In the genomic region with DNA sequence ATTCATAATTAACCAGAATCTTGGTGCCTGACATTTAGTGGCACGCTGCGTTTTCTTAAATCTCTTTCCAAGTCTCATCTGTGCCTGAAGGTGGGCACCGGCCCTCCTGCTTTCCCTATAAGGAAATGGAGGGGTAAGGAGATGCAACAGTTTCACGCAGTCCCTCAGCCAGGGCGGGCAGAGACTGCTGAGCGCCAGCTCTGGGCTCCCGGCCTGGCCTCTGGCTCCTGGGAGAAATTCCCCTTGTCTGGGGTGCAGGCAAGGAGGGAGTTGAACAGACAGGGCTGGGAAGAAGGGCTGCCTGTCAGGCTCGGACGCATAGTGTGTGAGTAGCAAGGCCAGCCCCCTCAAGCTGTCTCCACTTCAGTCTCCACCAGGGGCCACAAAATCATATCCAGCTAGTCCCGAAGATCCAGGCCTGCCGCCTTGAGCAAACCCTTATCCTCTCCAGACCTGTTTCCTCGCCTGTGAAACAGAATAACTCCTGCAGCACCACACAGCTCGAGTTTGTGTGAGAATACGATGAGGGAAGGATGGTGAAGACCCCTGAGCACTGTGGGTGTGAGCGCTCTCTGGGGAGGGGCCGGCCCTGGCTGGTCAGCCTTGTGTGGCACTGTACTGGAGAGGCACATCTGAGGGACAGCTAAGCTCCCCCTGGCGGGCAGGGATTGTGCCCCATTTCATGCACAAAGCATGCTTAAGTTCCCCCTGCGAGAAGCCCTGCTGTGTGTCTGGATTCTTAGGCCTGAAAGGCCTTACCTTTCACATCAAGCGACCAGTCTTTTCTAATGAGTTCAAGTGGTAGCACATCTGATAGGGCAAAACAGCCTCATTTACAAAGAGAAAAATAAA, we compare ENCODE assay signal across 9 cellular contexts. TPM values are rescaled to one million over a fixed set of nuclear protein-coding genes. Genes with fewer than 3 reads are reported as not detected.
DNase-seq lines count a peak whose midpoint lies in the region; ATAC-seq and TF ChIP-seq lines count a peak whose summit lies in the region.
"Had no signal": no experiment of that assay in that cellular context is flagged by ENCODE, and none has a peak within 500 bp of the region (broad histone marks: within the 10 kb centered on the region; RNA-seq: fewer than 3 reads in every experiment).

No MANE protein-coding gene starts in this region.

- H3K79me2 ChIP-seq in osteoblast (ENCODE audit: insufficient read depth, low read length), result no peaks in the 10 kb centered on the region

- TF ChIP-seq CTCF in GM12873 (IDR thresholded peaks at IDR 0.05; ENCODE audit: insufficient read depth, low read depth, low read length, missing control alignments), result peak; percentile 66
- peak; percentile 67 for TF ChIP-seq CTCF in chondrocyte (IDR thresholded peaks at IDR 0.05)
- TF ChIP-seq CTCF in osteoblast (IDR thresholded peaks at IDR 0.05; ENCODE audit: extremely low read depth, low read depth, low read length), result peak; percentile 43

- H3K9me3 Mint-ChIP-seq in chondrocyte (ENCODE audit: low read depth), result no peaks in the 10 kb centered on the region
- H3K9me3 Mint-ChIP-seq in naive thymus-derived CD4-positive, alpha-beta T cell, result no peaks in the 10 kb centered on the region

- H3K27ac ChIP-seq in osteoblast (ENCODE audit: low read depth, low read length), result no peak overlapping the region
- no peak overlapping the region for H3K27ac ChIP-seq in naive thymus-derived CD4-positive, alpha-beta T cell (ENCODE audit: low read depth, low read length)

- H3K27me3 Mint-ChIP-seq in chondrocyte (ENCODE audit: low read depth), result no peaks in the 10 kb centered on the region
- H3K27me3 Mint-ChIP-seq in naive thymus-derived CD4-positive, alpha-beta T cell, result no peaks in the 10 kb centered on the region

- H3K4me1 Mint-ChIP-seq in chondrocyte (ENCODE audit: low read depth), result peaks cover 4% of the 10 kb centered on the region
- no peaks in the 10 kb centered on the region for H3K4me1 Mint-ChIP-seq in naive thymus-derived CD4-positive, alpha-beta T cell

- DNase-seq in NCI-H1694 (lab: John Stamatoyannopoulos, UW) (peak; percentile 23), chondrocyte (ENCODE audit: low spot score) (no peak), osteoblast (ENCODE audit: insufficient read length, low spot score, missing footprints) (peak; percentile 84), NCI-H1417 treated with DMSO at 0.1 percent for 48 hours (lab: John Stamatoyannopoulos, UW) (no peak), SKM-1 (lab: John Stamatoyannopoulos, UW; ENCODE audit: unreplicated experiment) (no peak)
- no peak for DNase-seq in naive thymus-derived CD4-positive, alpha-beta T cell
- DNase-seq: posterior cingulate gyrus had no signal

- no peaks in the 10 kb centered on the region for H3K27me3 ChIP-seq in osteoblast (ENCODE audit: insufficient read depth, low read length)
- H3K27me3 ChIP-seq in naive thymus-derived CD4-positive, alpha-beta T cell (ENCODE audit: control insufficient read depth in 2 of 2, insufficient read depth in 2 of 2, low read length in 2 of 2), result no peaks in the 10 kb centered on the region

- H2AFZ ChIP-seq in osteoblast (ENCODE audit: low read length), result no peak overlapping the region

- no peaks in the 10 kb centered on the region for H3K9me3 ChIP-seq in osteoblast (ENCODE audit: low read depth, low read length)
- no peaks in the 10 kb centered on the region for H3K9me3 ChIP-seq in naive thymus-derived CD4-positive, alpha-beta T cell (ENCODE audit: control insufficient read depth in 2 of 3, low read length in 3 of 3)

- H4K20me1 ChIP-seq in osteoblast (ENCODE audit: insufficient read depth, low read length), result no peaks in the 10 kb centered on the region

- no peak overlapping the region for H3K4me2 ChIP-seq in osteoblast (ENCODE audit: insufficient read depth, low read length)

- no peak for ATAC-seq in GM18907 (IDR thresholded peaks at IDR 0.05; ENCODE audit: unreplicated experiment)
- no peak for ATAC-seq in naive thymus-derived CD4-positive, alpha-beta T cell

- no peaks in the 10 kb centered on the region for H3K36me3 ChIP-seq in osteoblast (ENCODE audit: insufficient read depth, low read length)
- no peaks in the 10 kb centered on the region for H3K36me3 ChIP-seq in naive thymus-derived CD4-positive, alpha-beta T cell (ENCODE audit: control insufficient read depth in 2 of 3, insufficient read depth in 3 of 3, low read length in 3 of 3)

- POLR2A ChIA-PET in naive thymus-derived CD4-positive, alpha-beta T cell (lab: Charles Lee), result no interaction called here

- CTCF ChIA-PET in naive thymus-derived CD4-positive, alpha-beta T cell (lab: Charles Lee), result no interaction called here

- no peak overlapping the region for H3K4me3 ChIP-seq in osteoblast (ENCODE audit: insufficient read depth, low read length)
- H3K4me3 ChIP-seq in naive thymus-derived CD4-positive, alpha-beta T cell (ENCODE audit: low read length), result no peak overlapping the region

- H3K36me3 Mint-ChIP-seq in chondrocyte (ENCODE audit: low read depth), result no peaks in the 10 kb centered on the region
- H3K36me3 Mint-ChIP-seq in naive thymus-derived CD4-positive, alpha-beta T cell, result no peaks in the 10 kb centered on the region

- H3K27ac Mint-ChIP-seq in chondrocyte (ENCODE audit: unreplicated experiment), result no peak overlapping the region
- H3K27ac Mint-ChIP-seq in naive thymus-derived CD4-positive, alpha-beta T cell, result no peak overlapping the region

- H3K4me1 ChIP-seq in osteoblast (ENCODE audit: insufficient read depth, low read length), result peaks cover 3% of the 10 kb centered on the region
- H3K4me1 ChIP-seq in naive thymus-derived CD4-positive, alpha-beta T cell (ENCODE audit: control insufficient read depth in 2 of 2, insufficient read depth in 2 of 2, low read length in 2 of 2), result no peaks in the 10 kb centered on the region

- H3K4me3 Mint-ChIP-seq in chondrocyte (ENCODE audit: unreplicated experiment), result no peak overlapping the region
- H3K4me3 Mint-ChIP-seq in naive thymus-derived CD4-positive, alpha-beta T cell, result no peak overlapping the region

- intact Hi-C loops in naive thymus-derived CD4-positive, alpha-beta T cell (cut with micrococcal nuclease), result no loop called here

RNA-seq across cellular contexts. Expression of gene SDC1, which starts 33.8 kb away (rescaled TPM):
- 11.4 to 13.2 TPM (median 12.6 TPM) in 3 replicates for total RNA-seq in chondrocyte
- total RNA-seq in osteoblast, result 7.6 and 11.8 TPM in 2 replicates
- under 1 TPM in 3 of 5 experiments, not detected in 2; 0.12 to 0.37 (median 0.22) TPM for total RNA-seq in naive thymus-derived CD4-positive, alpha-beta T cell
- not detected for polyA plus RNA-seq in naive thymus-derived CD4-positive, alpha-beta T cell

Comparison
In these comparisons a context has a peak if more than half of its experiments do, and no peak if none do; other contexts are left out.
1. DNase-seq: peak in NCI-H1694 (single experiment) and osteoblast (single experiment); none in chondrocyte (single experiment), NCI-H1417 treated with DMSO at 0.1 percent for 48 hours (single experiment), SKM-1 (single experiment) and naive thymus-derived CD4-positive, alpha-beta T cell (0 of 9).
2. Peak in every context shown above with its lines, with median percentiles within 50 percentile points of each other: CTCF ChIP-seq.